Comparison of ENCODE assay signal across 35 cellular contexts in genomic region chr6:88891135-88891845, GRCh38.
DNase-seq lines count a peak whose midpoint lies in the region; ATAC-seq and TF ChIP-seq lines count a peak whose summit lies in the region.
"Had no signal": no experiment of that assay in that cellular context is flagged by ENCODE, and none has a peak within 500 bp of the region (broad histone marks: within the 10 kb centered on the region; RNA-seq: fewer than 3 reads in every experiment).

No MANE protein-coding gene starts in this region.

- no peak overlapping the region for H2BK15ac ChIP-seq in IMR-90 (ENCODE audit: low read depth, low read length)

- 0 out of 4 replicates have a peak, but pooled peaks cover 0 to 4% of the 10 kb centered on the region in 2 experiments for H3K79me1 ChIP-seq in IMR-90 (ENCODE audit: low read depth in 1 of 2, low read length in 2 of 2)

- BruUV-seq in A673 (replicated peaks; lab: Mats Ljungman, UMichigan), result no TSS peak
- no TSS peak for BruUV-seq in IMR-90 (replicated peaks; lab: Mats Ljungman, UMichigan)

- H3K14ac ChIP-seq in IMR-90 (replicated peaks; ENCODE audit: low read depth, low read length), result no peak overlapping the region

- no peak overlapping the region for H4K5ac ChIP-seq in IMR-90 (ENCODE audit: low read depth, low read length)

- H4K8ac ChIP-seq in IMR-90 (ENCODE audit: low read depth in 2 of 2, low read length in 2 of 2), result no peak overlapping the region

- H3K9me1 ChIP-seq in IMR-90 (ENCODE audit: insufficient read depth, low read length), result no peaks in the 10 kb centered on the region

- H3K18ac ChIP-seq in IMR-90 (ENCODE audit: low read depth, low read length), result no peak overlapping the region

- dilution Hi-C loops in IMR-90 (cut with HindIII; ENCODE audit: low sequenced_read_pairs, unreplicated experiment), result no loop called here

- no peaks in the 10 kb centered on the region for H3K27me3 ChIP-seq in A673 (replicated peaks; ENCODE audit: insufficient read depth, low read depth, low read length, poor library complexity)
- no peaks in the 10 kb centered on the region for H3K27me3 ChIP-seq in IMR-90 (ENCODE audit: control insufficient read depth, insufficient read depth, low read length)
- no peaks in the 10 kb centered on the region for H3K27me3 ChIP-seq in adipocyte (replicated peaks; ENCODE audit: control insufficient read depth, insufficient read depth, low read length)
- no peaks in the 10 kb centered on the region for H3K27me3 ChIP-seq in endodermal cell (ENCODE audit: control insufficient read depth, insufficient read depth, low read length, poor library complexity, severe bottlenecking)
- H3K27me3 ChIP-seq: colonic mucosa, heart right ventricle, neural progenitor cell, Peyer's patch, right lobe of liver had no signal

- H3K9me3 Mint-ChIP-seq in endodermal cell, result peaks cover under 1% of the 10 kb centered on the region
- H3K9me3 Mint-ChIP-seq in activated CD4-positive, alpha-beta T cell treated with anti-CD3 and anti-CD28 coated beads for 36 hours (ENCODE audit: low read depth), result no peaks in the 10 kb centered on the region
- H3K9me3 Mint-ChIP-seq: activated naive CD8-positive, alpha-beta T cell treated with anti-CD3 and anti-CD28 coated beads, Interleukin-2, amount 50 U/mL, for 24 hours; activated T-cell treated with anti-CD3 and anti-CD28 coated beads, Interleukin-2, amount 50 U/mL, for 4 hours; brain; CD4-positive, alpha-beta memory T cell; neural progenitor cell; stimulated activated naive CD8-positive, alpha-beta T cell treated with anti-CD3 and anti-CD28 coated beads, Interleukin-15, Interleukin-2, amounts not matched to agents 100 ng/mL and 50 ng/mL, for 24 hours; T-helper 2 cell treated with Interferon-gamma antibody and Interleukin-4, amounts not matched to agents 5 μg/mL and 100 μg/mL, for 36 hours; WTC11 had no signal

- intact Hi-C loops in A673 (cut with micrococcal nuclease; ENCODE audit: unreplicated experiment) (no loop called here), IMR-90 (cut with micrococcal nuclease) (no loop called here)
- intact Hi-C loops in activated CD4-positive, alpha-beta T cell treated with anti-CD3 and anti-CD28 coated beads for 36 hours (cut with DNase I, micrococcal nuclease), result no loop called here

- H3K9ac ChIP-seq in IMR-90 (ENCODE audit: low read depth, low read length) (no peak overlapping the region), adipocyte (ENCODE audit: low read length) (no peak overlapping the region), endodermal cell (ENCODE audit: extremely low read depth, low read length, poor library complexity, severe bottlenecking) (no peak overlapping the region)
- H3K9ac ChIP-seq: neural progenitor cell had no signal

- H2AK9ac ChIP-seq in IMR-90 (replicated peaks; ENCODE audit: low read depth, low read length, poor library complexity), result no peak overlapping the region

- H3K27ac ChIP-seq in A673 (ENCODE audit: low read depth, low read length, poor library complexity, severe bottlenecking) (peak overlapping the region; percentile 12), IMR-90 (ENCODE audit: insufficient read depth, low read length) (no peak overlapping the region), endodermal cell (ENCODE audit: low read depth, low read length) (no peak overlapping the region)
- H3K27ac ChIP-seq: colonic mucosa, heart right ventricle, neural progenitor cell, Peyer's patch, right lobe of liver had no signal

- H2BK5ac ChIP-seq in IMR-90 (ENCODE audit: low read depth, low read length, poor library complexity, severe bottlenecking), result no peak overlapping the region

- no peak overlapping the region for H3K27ac Mint-ChIP-seq in endodermal cell
- H3K27ac Mint-ChIP-seq in activated CD4-positive, alpha-beta T cell treated with anti-CD3 and anti-CD28 coated beads for 36 hours, result no peak overlapping the region
- H3K27ac Mint-ChIP-seq: activated CD8-positive, alpha-beta memory T cell treated with anti-CD3 and anti-CD28 coated beads, Interleukin-2, amount 10 ng/mL, durations not matched to agents 7 days and 5 days; activated naive CD8-positive, alpha-beta T cell treated with anti-CD3 and anti-CD28 coated beads, Interleukin-2, amount 50 U/mL, for 24 hours; brain; neural progenitor cell; stimulated activated naive CD8-positive, alpha-beta T cell treated with anti-CD3 and anti-CD28 coated beads, Interleukin-15, Interleukin-2, amounts not matched to agents 100 ng/mL and 50 ng/mL, for 24 hours; T-helper 2 cell treated with Interferon-gamma antibody and Interleukin-4, amounts not matched to agents 5 μg/mL and 100 μg/mL, for 36 hours; WTC11 had no signal

- in situ Hi-C loops in IMR-90 (cut with MboI; ENCODE audit: low sequenced_read_pairs), result no loop called here

- no peak overlapping the region for H3K4ac ChIP-seq in IMR-90 (ENCODE audit: low read depth, low read length)

- H3K9me3 ChIP-seq in A673 (ENCODE audit: low read depth, low read length, poor library complexity, severe bottlenecking) (no peaks in the 10 kb centered on the region), IMR-90 (ENCODE audit: control insufficient read depth, insufficient read depth, low read length) (no peaks in the 10 kb centered on the region), adipocyte (ENCODE audit: control insufficient read depth, low read length) (no peaks in the 10 kb centered on the region), endodermal cell (ENCODE audit: control insufficient read depth, low read length) (peaks cover 2% of the 10 kb centered on the region)
- H3K9me3 ChIP-seq: colonic mucosa, heart right ventricle, Peyer's patch, right lobe of liver, thoracic aorta had no signal

- no peak for TF ChIP-seq CTCF in A673 (conservative IDR thresholded peaks at IDR 0.05; ENCODE audit: low read depth, low read length)
- TF ChIP-seq CTCF in IMR-90 (conservative IDR thresholded peaks at IDR 0.05; ENCODE audit: low read depth, low read length), result no peak
- no peak for TF ChIP-seq CTCF in endodermal cell (conservative IDR thresholded peaks at IDR 0.05)

- CTCF ChIA-PET in A673 (lab: Charles Lee), result no interaction called here
- CTCF ChIA-PET in IMR-90 (lab: Yijun Ruan, JAX), result no interaction called here
- CTCF ChIA-PET in activated CD4-positive, alpha-beta T cell treated with anti-CD3 and anti-CD28 coated beads for 36 hours (lab: Charles Lee), result no interaction called here

- H3K36me3 Mint-ChIP-seq in endodermal cell (ENCODE audit: low read depth), result peaks cover 16% of the 10 kb centered on the region
- peaks cover 18% of the 10 kb centered on the region for H3K36me3 Mint-ChIP-seq in activated CD4-positive, alpha-beta T cell treated with anti-CD3 and anti-CD28 coated beads for 36 hours (ENCODE audit: low read depth)

- no peak overlapping the region for H4K91ac ChIP-seq in IMR-90 (ENCODE audit: insufficient read depth, low read depth, low read length)

- no peaks in the 10 kb centered on the region for H3K27me3 Mint-ChIP-seq in endodermal cell (ENCODE audit: insufficient read depth)
- H3K27me3 Mint-ChIP-seq in activated CD4-positive, alpha-beta T cell treated with anti-CD3 and anti-CD28 coated beads for 36 hours, result no peaks in the 10 kb centered on the region
- H3K27me3 Mint-ChIP-seq: activated CD8-positive, alpha-beta memory T cell treated with anti-CD3 and anti-CD28 coated beads, Interleukin-2, amount 10 ng/mL, durations not matched to agents 7 days and 5 days; activated naive CD8-positive, alpha-beta T cell treated with anti-CD3 and anti-CD28 coated beads, Interleukin-2, amount 50 U/mL, for 24 hours; brain; CD4-positive, alpha-beta memory T cell; stimulated activated naive CD8-positive, alpha-beta T cell treated with anti-CD3 and anti-CD28 coated beads, Interleukin-15, Interleukin-2, amounts not matched to agents 100 ng/mL and 50 ng/mL, for 24 hours had no signal

- H3K56ac ChIP-seq in IMR-90 (ENCODE audit: extremely low read depth, insufficient read depth, low read length), result no peak overlapping the region

- H2BK20ac ChIP-seq in IMR-90 (ENCODE audit: low read depth, low read length), result no peak overlapping the region

- H3K4me3 Mint-ChIP-seq in endodermal cell, result no peak overlapping the region
- H3K4me3 Mint-ChIP-seq in activated CD4-positive, alpha-beta T cell treated with anti-CD3 and anti-CD28 coated beads for 36 hours, result no peak overlapping the region
- H3K4me3 Mint-ChIP-seq: activated CD8-positive, alpha-beta memory T cell treated with anti-CD3 and anti-CD28 coated beads, Interleukin-2, amount 10 ng/mL, durations not matched to agents 7 days and 5 days; activated naive CD8-positive, alpha-beta T cell treated with anti-CD3 and anti-CD28 coated beads, Interleukin-2, amount 50 U/mL, for 24 hours; activated T-cell treated with anti-CD3 and anti-CD28 coated beads, Interleukin-2, amount 50 U/mL, for 4 hours; brain; CD4-positive, alpha-beta memory T cell; neural progenitor cell; stimulated activated naive CD8-positive, alpha-beta T cell treated with anti-CD3 and anti-CD28 coated beads, Interleukin-15, Interleukin-2, amounts not matched to agents 100 ng/mL and 50 ng/mL, for 24 hours; T-helper 2 cell treated with Interferon-gamma antibody and Interleukin-4, amounts not matched to agents 5 μg/mL and 100 μg/mL, for 36 hours; WTC11 had no signal

- DNase-seq in A673 (ENCODE audit: low spot score), result no peak
- peak; percentile 20 for DNase-seq in IMR-90
- DNase-seq in adipocyte (ENCODE audit: low read depth), result peak; percentile 47
- DNase-seq in erythroblast (lab: John Stamatoyannopoulos, UW), result peak; percentile 51 to 77
- no peak for DNase-seq in COR-L47 (lab: John Stamatoyannopoulos, UW)
- no peak for DNase-seq in LoVo (ENCODE audit: low spot score)
- DNase-seq in endodermal cell, result no peak
- DNase-seq in activated CD4-positive, alpha-beta T cell treated with anti-CD3 and anti-CD28 coated beads for 36 hours, result no peak
- DNase-seq: activated CD8-positive, alpha-beta memory T cell treated with anti-CD3 and anti-CD28 coated beads, Interleukin-2, amount 10 ng/mL, durations not matched to agents 7 days and 5 days; activated gamma-delta T cell treated with Interleukin-2 at 50 U/mL for 16 hours; activated naive CD8-positive, alpha-beta T cell treated with anti-CD3 and anti-CD28 coated beads, Interleukin-2, amount 50 U/mL, for 24 hours; activated T-cell treated with anti-CD3 and anti-CD28 coated beads, Interleukin-2, amount 50 U/mL, for 4 hours; AML-193; CD4-positive, alpha-beta memory T cell; colonic mucosa; effector CD4-positive, alpha-beta T cell; foreskin melanocyte; H7; heart right ventricle; kidney; left ventricle myocardium superior; NCI-H1436 treated with DMSO at 0.1 percent for 48 hours; NCI-H2081 treated with DMSO at 0.1 percent for 48 hours; NCI-H226; NCI-H526 treated with DMSO at 0.1 percent for 48 hours; NK-92 treated with Interleukin-12 subunit alpha and Interleukin-12 subunit beta, amount 100 ng/mL, for 24 hours; Peyer's patch; right lobe of liver; stimulated activated CD8-positive, alpha-beta memory T cell treated with anti-CD3 and anti-CD28 coated beads, Interleukin-4, amount 100 ng/mL, for 48 hours had no signal

- no peak for ATAC-seq in IMR-90 (ENCODE audit: low read depth)
- no peak for ATAC-seq in activated CD4-positive, alpha-beta T cell treated with anti-CD3 and anti-CD28 coated beads for 36 hours
- ATAC-seq: activated CD8-positive, alpha-beta memory T cell treated with anti-CD3 and anti-CD28 coated beads, Interleukin-2, amount 10 ng/mL, durations not matched to agents 7 days and 5 days; activated naive CD8-positive, alpha-beta T cell treated with anti-CD3 and anti-CD28 coated beads, Interleukin-2, amount 50 U/mL, for 24 hours; activated T-cell treated with anti-CD3 and anti-CD28 coated beads, Interleukin-2, amount 50 U/mL, for 4 hours; left ventricle myocardium superior; right lobe of liver; WTC11 had no signal

- TF ChIP-seq POLR2A in IMR-90 (IDR thresholded peaks at IDR 0.05; ENCODE audit: low read depth, low read length), result no peak
- no peak for TF ChIP-seq POLR2A in erythroblast (IDR thresholded peaks at IDR 0.05; ENCODE audit: low read length)

- no peak overlapping the region for H3K4me3 ChIP-seq in A673 (ENCODE audit: low read depth, low read length, poor library complexity, severe bottlenecking)
- no peak overlapping the region for H3K4me3 ChIP-seq in IMR-90 (ENCODE audit: insufficient read depth, low read depth, low read length)
- no peak overlapping the region for H3K4me3 ChIP-seq in adipocyte (ENCODE audit: low read length)
- no peak overlapping the region for H3K4me3 ChIP-seq in endodermal cell (ENCODE audit: low read length)
- H3K4me3 ChIP-seq: colonic mucosa, heart right ventricle, neural progenitor cell, Peyer's patch, right lobe of liver, thoracic aorta had no signal

- no peak overlapping the region for H3K4me2 ChIP-seq in IMR-90 (ENCODE audit: low read depth, low read length)
- H3K4me2 ChIP-seq: neural progenitor cell had no signal

- WGBS in IMR-90 (ENCODE audit: extremely low coverage in 2 of 2, insufficient read length in 1 of 2), 2 experiments, result no CpG with 5 or more reads among the region's 3 CpGs
- 93 to 100% methylated on average over 2 to 3 of the region's 3 CpGs for WGBS in endodermal cell (ENCODE audit: insufficient coverage in 1 of 2, insufficient read length in 1 of 2), 2 experiments

- no peak overlapping the region for H2AFZ ChIP-seq in IMR-90 (replicated peaks; ENCODE audit: low read length, poor library complexity)
- H2AFZ ChIP-seq: neural progenitor cell had no signal

- no peaks in the 10 kb centered on the region for H4K20me1 ChIP-seq in IMR-90 (ENCODE audit: insufficient read depth, low read length)

- peaks cover 8% of the 10 kb centered on the region for H3K4me1 ChIP-seq in A673 (ENCODE audit: insufficient read depth, low read length, poor library complexity, severe bottlenecking)
- H3K4me1 ChIP-seq in IMR-90 (ENCODE audit: control insufficient read depth, insufficient read depth, low read length), result no peaks in the 10 kb centered on the region
- peaks cover 4% of the 10 kb centered on the region for H3K4me1 ChIP-seq in adipocyte (ENCODE audit: control insufficient read depth, insufficient read depth, low read length)
- H3K4me1 ChIP-seq in endodermal cell (ENCODE audit: control insufficient read depth, insufficient read depth, low read length), result no peaks in the 10 kb centered on the region
- H3K4me1 ChIP-seq: colonic mucosa, heart right ventricle, Peyer's patch, right lobe of liver had no signal

- no peak for TF ChIP-seq RAD21 in IMR-90 (IDR thresholded peaks at IDR 0.05; ENCODE audit: low read length)

- POLR2A ChIA-PET in A673 (lab: Charles Lee; ENCODE audit: low non-redundant PET) (no interaction called here), IMR-90 (lab: Charles Lee; ENCODE audit: unreplicated experiment) (no interaction called here)
- POLR2A ChIA-PET in activated CD4-positive, alpha-beta T cell treated with anti-CD3 and anti-CD28 coated beads for 36 hours (lab: Charles Lee), result no interaction called here

- H2AK5ac ChIP-seq in IMR-90 (ENCODE audit: low read depth, low read length), result no peak overlapping the region

- H3K4me1 Mint-ChIP-seq in endodermal cell, result peaks cover 2% of the 10 kb centered on the region
- peaks cover 3% of the 10 kb centered on the region for H3K4me1 Mint-ChIP-seq in activated CD4-positive, alpha-beta T cell treated with anti-CD3 and anti-CD28 coated beads for 36 hours
- H3K4me1 Mint-ChIP-seq: activated CD8-positive, alpha-beta memory T cell treated with anti-CD3 and anti-CD28 coated beads, Interleukin-2, amount 10 ng/mL, durations not matched to agents 7 days and 5 days; brain; CD4-positive, alpha-beta memory T cell; neural progenitor cell; WTC11 had no signal

- no peak overlapping the region for H2BK120ac ChIP-seq in IMR-90 (ENCODE audit: low read depth, low read length)

- peaks cover 4% of the 10 kb centered on the region for H3K36me3 ChIP-seq in A673 (ENCODE audit: insufficient read depth, low read length, poor library complexity, severe bottlenecking)
- H3K36me3 ChIP-seq in IMR-90 (ENCODE audit: control insufficient read depth, insufficient read depth, low read length), result 0 out of 2 replicates have a peak, but pooled peaks cover 3% of the 10 kb centered on the region
- H3K36me3 ChIP-seq in adipocyte (ENCODE audit: control insufficient read depth, insufficient read depth, low read length, severe bottlenecking), result peaks cover 12% of the 10 kb centered on the region
- H3K36me3 ChIP-seq in endodermal cell (ENCODE audit: control insufficient read depth, insufficient read depth, low read length), result peaks cover 22% of the 10 kb centered on the region
- H3K36me3 ChIP-seq: colonic mucosa, neural progenitor cell, Peyer's patch, right lobe of liver, thoracic aorta had no signal

- no peak overlapping the region for H3K23ac ChIP-seq in IMR-90 (ENCODE audit: low read depth, low read length)

Comparison
In these comparisons a context has a peak if more than half of its experiments do, and no peak if none do; other contexts are left out.
1. DNase-seq: peak in IMR-90 (single experiment), adipocyte (single experiment) and erythroblast (2 of 2); none in A673 (single experiment), COR-L47 (single experiment), LoVo (single experiment), endodermal cell (single experiment) and activated CD4-positive, alpha-beta T cell treated with anti-CD3 and anti-CD28 coated beads for 36 hours (single experiment).